22 cellular contexts compared by ENCODE assay signal in genomic region chr5:170570492-170570891, GRCh38.
DNase-seq lines count a peak whose midpoint lies in the region; ATAC-seq lines count a peak whose summit lies in the region.
"Had no signal": no experiment of that assay in that cellular context is flagged by ENCODE, and none has a peak within 500 bp of the region (broad histone marks: within the 10 kb centered on the region; RNA-seq: fewer than 3 reads in every experiment).

No MANE protein-coding gene starts in this region.

- no peak for ATAC-seq in HG03025 (IDR thresholded peaks at IDR 0.05; ENCODE audit: low FRiP score, unreplicated experiment)
- no peak for ATAC-seq in GM21447 (IDR thresholded peaks at IDR 0.05; ENCODE audit: unreplicated experiment)
- ATAC-seq: activated CD4-positive, CD25-positive, alpha-beta regulatory T cell treated with anti-CD3 and anti-CD28 coated beads, Interleukin-2, amount 50 U/mL, for 24 hours; activated naive CD4-positive, alpha-beta T cell treated with anti-CD3 and anti-CD28 coated beads, Interleukin-2, amount 50 U/mL, for 72 hours had no signal

- no peaks in the 10 kb centered on the region for H3K36me3 Mint-ChIP-seq in activated T-helper 1 cell treated with anti-CD3 and anti-CD28 coated beads, Interleukin-12 subunit alpha, Interleukin-12 subunit beta, Interleukin-2, Interleukin-4 antibody, amounts not matched to agents 30 ng/mL and 10 ng/mL and 1 ng/mL, durations not matched to agents 14 hours and 24 hours and 36 hours (ENCODE audit: low read depth)
- H3K36me3 Mint-ChIP-seq: activated CD4-positive, alpha-beta memory T cell treated with anti-CD3 and anti-CD28 coated beads for 36 hours; CD8-positive, alpha-beta memory T cell had no signal

- H3K27me3 Mint-ChIP-seq in activated T-helper 1 cell treated with anti-CD3 and anti-CD28 coated beads, Interleukin-12 subunit alpha, Interleukin-12 subunit beta, Interleukin-2, Interleukin-4 antibody, amounts not matched to agents 30 ng/mL and 10 ng/mL and 1 ng/mL, durations not matched to agents 14 hours and 24 hours and 36 hours (ENCODE audit: insufficient read depth), result peaks cover 33% of the 10 kb centered on the region

- no peak overlapping the region for H3K27ac Mint-ChIP-seq in activated T-helper 1 cell treated with anti-CD3 and anti-CD28 coated beads, Interleukin-12 subunit alpha, Interleukin-12 subunit beta, Interleukin-2, Interleukin-4 antibody, amounts not matched to agents 30 ng/mL and 10 ng/mL and 1 ng/mL, durations not matched to agents 14 hours and 24 hours and 36 hours
- H3K27ac Mint-ChIP-seq: activated CD4-positive, alpha-beta memory T cell treated with anti-CD3 and anti-CD28 coated beads for 36 hours; activated naive CD4-positive, alpha-beta T cell treated with anti-CD3 and anti-CD28 coated beads, Interleukin-2, amount 50 U/mL, for 72 hours; activated T-helper 2 cell treated with anti-CD3 and anti-CD28 coated beads, Interferon-gamma antibody, Interleukin-2, Interleukin-4, amounts not matched to agents 10 μg/mL and 5 μg/mL and 100 μg/mL, durations not matched to agents 14 hours and 24 hours and 36 hours; CD8-positive, alpha-beta memory T cell; T-helper 1 cell treated with Interleukin-12 subunit alpha and Interleukin-12 subunit beta and Interleukin-4 antibody, amounts not matched to agents 30 μg/mL and 1 μg/mL, for 36 hours had no signal

- no peak overlapping the region for H3K4me3 Mint-ChIP-seq in activated T-helper 1 cell treated with anti-CD3 and anti-CD28 coated beads, Interleukin-12 subunit alpha, Interleukin-12 subunit beta, Interleukin-2, Interleukin-4 antibody, amounts not matched to agents 30 ng/mL and 10 ng/mL and 1 ng/mL, durations not matched to agents 14 hours and 24 hours and 36 hours
- H3K4me3 Mint-ChIP-seq: activated CD4-positive, alpha-beta memory T cell treated with anti-CD3 and anti-CD28 coated beads for 36 hours; CD8-positive, alpha-beta memory T cell; T-helper 1 cell treated with Interleukin-12 subunit alpha and Interleukin-12 subunit beta and Interleukin-4 antibody, amounts not matched to agents 30 μg/mL and 1 μg/mL, for 36 hours had no signal

- intact Hi-C loops in activated T-helper 1 cell treated with anti-CD3 and anti-CD28 coated beads, Interleukin-12 subunit alpha, Interleukin-12 subunit beta, Interleukin-2, Interleukin-4 antibody, amounts not matched to agents 30 ng/mL and 10 ng/mL and 1 ng/mL, durations not matched to agents 14 hours and 24 hours and 36 hours (cut with micrococcal nuclease), result loop anchor here (5.0 kb wide), 1 partner anchor 238 kb away; no protein-coding TSS in a partner anchor

- peaks cover 21% of the 10 kb centered on the region for H3K4me1 Mint-ChIP-seq in activated T-helper 1 cell treated with anti-CD3 and anti-CD28 coated beads, Interleukin-12 subunit alpha, Interleukin-12 subunit beta, Interleukin-2, Interleukin-4 antibody, amounts not matched to agents 30 ng/mL and 10 ng/mL and 1 ng/mL, durations not matched to agents 14 hours and 24 hours and 36 hours (ENCODE audit: low read depth)

- DNase-seq in DMS 273 (lab: John Stamatoyannopoulos, UW; ENCODE audit: unreplicated experiment) (peak; percentile 77), NCI-H1105 (lab: John Stamatoyannopoulos, UW) (peak; percentile 17), NCI-H524 treated with DMSO at 0.1 percent for 48 hours (lab: John Stamatoyannopoulos, UW) (peak; percentile 80), cerebellum (ENCODE audit: low spot score) (peak; percentile 20), kidney glomerular epithelial cell (lab: John Stamatoyannopoulos, UW) (no peak)
- no peak for DNase-seq in activated T-helper 1 cell treated with anti-CD3 and anti-CD28 coated beads, Interleukin-12 subunit alpha, Interleukin-12 subunit beta, Interleukin-2, Interleukin-4 antibody, amounts not matched to agents 30 ng/mL and 10 ng/mL and 1 ng/mL, durations not matched to agents 14 hours and 24 hours and 36 hours (ENCODE audit: low spot score)
- DNase-seq: ACHN; activated CD4-positive, alpha-beta memory T cell treated with anti-CD3 and anti-CD28 coated beads for 36 hours; activated CD8-positive, alpha-beta memory T cell treated with anti-CD3 and anti-CD28 coated beads, Interleukin-2, amount 50 U/mL, for 4 hours; BE2C; CD8-positive, alpha-beta memory T cell; esophagus squamous epithelium; HCEC 1CT; Karpas-422; NCI-H1694; NCI-H446 had no signal

- H3K9me3 Mint-ChIP-seq in activated T-helper 1 cell treated with anti-CD3 and anti-CD28 coated beads, Interleukin-12 subunit alpha, Interleukin-12 subunit beta, Interleukin-2, Interleukin-4 antibody, amounts not matched to agents 30 ng/mL and 10 ng/mL and 1 ng/mL, durations not matched to agents 14 hours and 24 hours and 36 hours, result peaks cover 1% of the 10 kb centered on the region
- H3K9me3 Mint-ChIP-seq: activated T-helper 2 cell treated with anti-CD3 and anti-CD28 coated beads, Interferon-gamma antibody, Interleukin-2, Interleukin-4, amounts not matched to agents 10 μg/mL and 5 μg/mL and 100 μg/mL, durations not matched to agents 14 hours and 24 hours and 36 hours; CD8-positive, alpha-beta memory T cell had no signal

Comparison
In these comparisons a context has a peak if more than half of its experiments do, and no peak if none do; other contexts are left out.
1. DNase-seq: peak in DMS 273 (single experiment), NCI-H1105 (single experiment), NCI-H524 treated with DMSO at 0.1 percent for 48 hours (single experiment) and cerebellum (single experiment); none in kidney glomerular epithelial cell (single experiment) and activated T-helper 1 cell treated with anti-CD3 and anti-CD28 coated beads, Interleukin-12 subunit alpha, Interleukin-12 subunit beta, Interleukin-2, Interleukin-4 antibody, amounts not matched to agents 30 ng/mL and 10 ng/mL and 1 ng/mL, durations not matched to agents 14 hours and 24 hours and 36 hours (single experiment).